In the genomic region with DNA sequence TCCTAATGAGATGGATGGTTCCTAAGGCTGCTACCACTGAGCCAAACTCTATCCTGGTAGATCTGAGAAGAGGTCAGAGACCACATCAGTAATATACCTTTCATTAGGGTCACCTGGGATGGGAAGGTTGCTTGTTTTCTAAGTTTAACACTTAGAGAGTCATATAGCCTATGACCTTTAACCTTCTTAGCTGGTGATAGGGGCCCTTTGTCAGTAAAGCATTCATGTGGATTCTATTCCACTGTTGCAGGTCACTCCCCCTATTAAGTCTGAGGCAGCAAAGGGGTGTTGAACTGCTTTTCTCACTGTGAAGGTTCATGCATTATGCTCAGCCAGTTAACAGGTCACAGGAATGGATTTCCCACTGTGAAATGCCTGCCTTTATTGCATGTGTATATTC, we compare ENCODE assay signal across 33 cellular contexts. TPM values are rescaled to one million over a fixed set of nuclear protein-coding genes. Genes with fewer than 3 reads are reported as not detected.
DNase-seq lines count a peak whose midpoint lies in the region; ATAC-seq, FAIRE-seq and TF ChIP-seq lines count a peak whose summit lies in the region.
"Had no signal": no experiment of that assay in that cellular context is flagged by ENCODE, and none has a peak within 500 bp of the region (broad histone marks: within the 10 kb centered on the region; RNA-seq: fewer than 3 reads in every experiment).

No MANE protein-coding gene starts in this region.

- no peaks in the 10 kb centered on the region for H3K79me1 ChIP-seq in mesendoderm (ENCODE audit: low read length)

- ATAC-seq in GM12878: no peak
- ATAC-seq in HG02571 (IDR thresholded peaks at IDR 0.05; ENCODE audit: unreplicated experiment): no peak
- ATAC-seq: activated CD4-positive, CD25-positive, alpha-beta regulatory T cell treated with anti-CD3 and anti-CD28 coated beads, Interleukin-2, amount 50 U/mL, for 24 hours; left colon; Right ventricle myocardium inferior had no signal

- SMC1A ChIA-PET in GM12878 (lab: Charles Lee; ENCODE audit: uncharacterized antibody, unreplicated experiment): interaction anchor here (0.8 to 1.1 kb wide), 3 partner anchors 14 to 52 kb away, joined by 3 to 4 read pairs (median 4); no protein-coding TSS in a partner anchor

- no peak overlapping the region for H2BK15ac ChIP-seq in mesendoderm (replicated peaks; ENCODE audit: low read depth)

- in situ Hi-C loops in GM12878 (cut with MboI): no loop called here

- no peaks in the 10 kb centered on the region for H3K9me3 ChIP-seq in GM12878 (replicated peaks; ENCODE audit: control insufficient read depth, insufficient read depth, low read length)
- H3K9me3 ChIP-seq: adrenal gland, body of pancreas, Caco-2, MG63, SK-N-SH, transverse colon had no signal

- intact Hi-C loops in GM12878 (cut with micrococcal nuclease; ENCODE audit: unreplicated experiment): no loop called here

- H3K4me2 ChIP-seq in GM12878 (ENCODE audit: control insufficient read depth, insufficient read depth) (no peak overlapping the region), mesendoderm (ENCODE audit: low read length) (no peak overlapping the region)
- H3K4me2 ChIP-seq: SK-N-SH had no signal

- no peak for TF ChIP-seq EP300 in GM12878 (IDR thresholded peaks at IDR 0.05; ENCODE audit: borderline replicate concordance in 1 of 2, control insufficient read depth in 1 of 2, low read depth in 2 of 2, low read length in 2 of 2)

- H3K4me3 ChIP-seq in GM12878 (no peak overlapping the region), mesendoderm (ENCODE audit: low read length) (no peak overlapping the region), urinary bladder (ENCODE audit: low read depth, low read length) (no peak overlapping the region)
- H3K4me3 ChIP-seq: adrenal gland, body of pancreas, MG63, transverse colon had no signal

- no peak overlapping the region for H2AK5ac ChIP-seq in mesendoderm (ENCODE audit: low read length)

- TF ChIP-seq CTCF in GM12878 (IDR thresholded peaks at IDR 0.05 in 2 of 3, conservative IDR thresholded peaks at IDR 0.05 in 1 of 3; ENCODE audit: control insufficient read depth in 2 of 3, extremely low read depth in 1 of 3, insufficient read depth in 1 of 3, low read depth in 3 of 3, low read length in 3 of 3): no peak

- H3K4me1 ChIP-seq in GM12878 (ENCODE audit: control insufficient read depth, insufficient read depth, low read length) (peaks cover 28% of the 10 kb centered on the region), mesendoderm (ENCODE audit: control insufficient read depth, low read depth, low read length) (peaks cover 4% of the 10 kb centered on the region), urinary bladder (ENCODE audit: insufficient read depth) (peaks cover 2% of the 10 kb centered on the region)

- H2BK120ac ChIP-seq in mesendoderm (ENCODE audit: low read depth, low read length): no peak overlapping the region

- H4K8ac ChIP-seq in mesendoderm (ENCODE audit: low read depth, low read length): no peak overlapping the region

- no peak overlapping the region for H2AFZ ChIP-seq in GM12878 (ENCODE audit: control insufficient read depth, low read depth, low read length)

- no peak overlapping the region for H3K4ac ChIP-seq in mesendoderm (ENCODE audit: low read depth, low read length)

- H3K23ac ChIP-seq in mesendoderm (ENCODE audit: low read length): no peak overlapping the region

- H3K27ac ChIP-seq in GM12878 (ENCODE audit: control insufficient read depth, insufficient read depth): no peak overlapping the region
- no peak overlapping the region for H3K27ac ChIP-seq in mesendoderm (ENCODE audit: low read depth, low read length)
- H3K27ac ChIP-seq in urinary bladder (ENCODE audit: low read depth): peak overlapping the region; percentile 6
- H3K27ac ChIP-seq: 22Rv1, adrenal gland, body of pancreas, C4-2B had no signal

- TF ChIP-seq POLR2A in GM12878 (IDR thresholded peaks at IDR 0.05; ENCODE audit: low read depth, low read length): no peak

- H4K5ac ChIP-seq in mesendoderm (ENCODE audit: low read length): no peak overlapping the region

- no TSS peak for BruUV-seq in GM12878 (replicated peaks; lab: Mats Ljungman, UMichigan)

- H3K36me3 ChIP-seq in GM12878 (ENCODE audit: control insufficient read depth in 2 of 2, insufficient read depth in 2 of 2, low read length in 1 of 2): no peaks in the 10 kb centered on the region; a peak in 1 of 4 replicates
- no peaks in the 10 kb centered on the region for H3K36me3 ChIP-seq in mesendoderm (ENCODE audit: control insufficient read depth, insufficient read depth, low read length)
- no peaks in the 10 kb centered on the region for H3K36me3 ChIP-seq in urinary bladder (ENCODE audit: insufficient read depth)
- H3K36me3 ChIP-seq: adrenal gland, transverse colon had no signal

- TF ChIP-seq RAD21 in GM12878 (IDR thresholded peaks at IDR 0.05; ENCODE audit: insufficient read depth, low read depth, low read length): no peak

- H3K18ac ChIP-seq in mesendoderm (ENCODE audit: low read length): no peak overlapping the region

- H3K79me2 ChIP-seq in GM12878 (ENCODE audit: control insufficient read depth, insufficient read depth, low read length) (no peaks in the 10 kb centered on the region; the same call in 1 of the 2 replicates), mesendoderm (ENCODE audit: control insufficient read depth, insufficient read depth, low read length) (no peaks in the 10 kb centered on the region)

- H3K56ac ChIP-seq in mesendoderm (ENCODE audit: low read length): no peak overlapping the region

- no peak overlapping the region for H3K9ac ChIP-seq in GM12878 (ENCODE audit: control insufficient read depth, insufficient read depth, low read length)
- no peak overlapping the region for H3K9ac ChIP-seq in mesendoderm (ENCODE audit: low read length)
- H3K9ac ChIP-seq: SK-N-SH had no signal

- no peaks in the 10 kb centered on the region for H4K20me1 ChIP-seq in GM12878 (ENCODE audit: control insufficient read depth, insufficient read depth)

- H3K27me3 ChIP-seq in GM12878 (replicated peaks in 1 of 2; ENCODE audit: control insufficient read depth in 2 of 2, insufficient read depth in 2 of 2, low read length in 1 of 2): no peaks in the 10 kb centered on the region
- no peaks in the 10 kb centered on the region for H3K27me3 ChIP-seq in mesendoderm (ENCODE audit: insufficient read depth, low read length, poor library complexity)
- H3K27me3 ChIP-seq: adrenal gland, body of pancreas, MG63, transverse colon had no signal

- POLR2A ChIA-PET in GM12878 (lab: Charles Lee): no interaction called here

- CTCF ChIA-PET in GM12878 (lab: Yijun Ruan, JAX): interaction anchor here (0.6 kb wide), 1 partner anchor 47 kb away, joined by 3 read pairs; no protein-coding TSS in a partner anchor

- peak; percentile 23 for DNase-seq in NCI-H82 (lab: John Stamatoyannopoulos, UW)
- no peak for DNase-seq in NCI-H82 treated with DMSO at 0.1 percent for 48 hours (lab: John Stamatoyannopoulos, UW; ENCODE audit: unreplicated experiment)
- DNase-seq in GM12878 (ENCODE audit: low read depth, low spot score): no peak
- DNase-seq in mesendoderm: peak; percentile 65
- DNase-seq in NCI-H187 (lab: John Stamatoyannopoulos, UW): no peak
- DNase-seq in germinal center (ENCODE audit: low spot score): no peak
- DNase-seq: activated CD4-positive, alpha-beta T cell treated with anti-CD3 and anti-CD28 coated beads, Interleukin-2, amount 50 U/mL, for 48 hours; activated naive CD4-positive, alpha-beta T cell treated with Interleukin-2 at 50 U/mL for 16 hours; adrenal gland; body of pancreas; Caco-2; dermis blood vessel endothelial cell; hypothalamus; KG1; left colon; mammary epithelial cell; MG63; NCI-H1105 treated with DMSO at 0.1 percent for 48 hours; NCI-H2029; NCI-H524; posterior cingulate gyrus; SK-N-SH; stimulated activated CD4-positive, alpha-beta T cell treated with anti-CD3 and anti-CD28 coated beads, Interleukin-4, amount 100 ng/mL, for 1 hour; transverse colon had no signal

- FAIRE-seq in GM12878 (lab: Jason Lieb, UNC): no peak
- FAIRE-seq: endometrium, frontal cortex, G401.6 had no signal

- H2BK5ac ChIP-seq in mesendoderm (ENCODE audit: low read length): no peak overlapping the region

- RAD21 ChIA-PET in GM12878 (lab: Charles Lee; ENCODE audit: unreplicated experiment): interaction anchor here (1.3 kb wide), 1 partner anchor 27 kb away, joined by 4 read pairs; no protein-coding TSS in a partner anchor

TF ChIP-seq in GM12878, 131 proteins besides CTCF, POLR2A, EP300 and RAD21:
- TF ChIP-seq GATAD2B (conservative IDR thresholded peaks at IDR 0.05; ENCODE audit: low read depth) (no peak), NR2F1 (conservative IDR thresholded peaks at IDR 0.05) (peak; percentile 75)

RNA-seq across cellular contexts. Expression of gene ZNF609, which starts 6.1 kb away (rescaled TPM):
- total RNA-seq in GM12878 (2013; cell fraction: nucleolus; rRNA removed): 96.4 and 97.4 TPM in 2 replicates
- 13.4 and 14.1 TPM in 2 replicates for total RNA-seq in GM12878 (2014; rRNA removed)
- 15.5 and 16.2 TPM in 2 replicates for total RNA-seq in GM12878 (2014; rRNA removed; fragmentation: Illumina TruSeq; extraction: Trizol)
- 34.1 and 35.3 TPM in 2 replicates for total RNA-seq in GM12878 (2021)
- polyA plus RNA-seq in GM12878 (2011; ENCODE audit: low read depth): 9.4 TPM
- polyA plus RNA-seq in GM12878 (2011; rRNA removed): 19.0 and 30.8 TPM in 2 replicates
- polyA plus RNA-seq in GM12878 (2011; cell fraction: cytosol; rRNA removed): 13.4 and 18.3 TPM in 2 replicates
- polyA plus RNA-seq in GM12878 (2011; cell fraction: nucleus; rRNA removed): 23.9 and 29.3 TPM in 2 replicates
- 13.6 and 15.9 TPM in 2 replicates for polyA plus RNA-seq in GM12878 (2012)
- polyA plus RNA-seq in GM12878 (2014; fragmentation: Illumina TruSeq; extraction: Trizol): 20.5 and 22.6 TPM in 2 replicates
- polyA plus RNA-seq in GM12878 (2014; fragmentation: Nextera tagmentation; extraction: Ambion mirVana): 1 to 10 TPM; 5.1 to 7.4 TPM
- polyA plus RNA-seq in GM12878 (2014; rRNA removed): 13.1 and 15.4 TPM in 2 replicates
- polyA plus RNA-seq in GM12878 (2016; fragmentation: Nextera tagmentation; extraction: Ambion mirVana): 1 to 10 TPM; 7.0 to 7.7 TPM
- 32.6 and 115 TPM in 2 replicates for polyA minus RNA-seq in GM12878 (2011; rRNA and poly(A)+ RNA removed)
- polyA minus RNA-seq in GM12878 (2011; cell fraction: cytosol; rRNA and poly(A)+ RNA removed): 12.2 and 13.2 TPM in 2 replicates
- 18.5 and 29.1 TPM in 2 replicates for polyA minus RNA-seq in GM12878 (2011; cell fraction: nucleus; rRNA and poly(A)+ RNA removed)
- polyA plus RNA-seq in mesendoderm (2013, experiment 1 of 2): 22.4 TPM
- polyA plus RNA-seq in mesendoderm (2013, experiment 2 of 2): 23.3 TPM
- 23.7 TPM for total RNA-seq in urinary bladder
- 15.0 TPM for polyA plus RNA-seq in urinary bladder

Comparison
In these comparisons a context has a peak if more than half of its experiments do, and no peak if none do; other contexts are left out.
1. DNase-seq: peak in NCI-H82 (single experiment) and mesendoderm (single experiment); none in NCI-H82 treated with DMSO at 0.1 percent for 48 hours (single experiment), GM12878 (single experiment), NCI-H187 (0 of 2) and germinal center (single experiment).